In the genomic region with DNA sequence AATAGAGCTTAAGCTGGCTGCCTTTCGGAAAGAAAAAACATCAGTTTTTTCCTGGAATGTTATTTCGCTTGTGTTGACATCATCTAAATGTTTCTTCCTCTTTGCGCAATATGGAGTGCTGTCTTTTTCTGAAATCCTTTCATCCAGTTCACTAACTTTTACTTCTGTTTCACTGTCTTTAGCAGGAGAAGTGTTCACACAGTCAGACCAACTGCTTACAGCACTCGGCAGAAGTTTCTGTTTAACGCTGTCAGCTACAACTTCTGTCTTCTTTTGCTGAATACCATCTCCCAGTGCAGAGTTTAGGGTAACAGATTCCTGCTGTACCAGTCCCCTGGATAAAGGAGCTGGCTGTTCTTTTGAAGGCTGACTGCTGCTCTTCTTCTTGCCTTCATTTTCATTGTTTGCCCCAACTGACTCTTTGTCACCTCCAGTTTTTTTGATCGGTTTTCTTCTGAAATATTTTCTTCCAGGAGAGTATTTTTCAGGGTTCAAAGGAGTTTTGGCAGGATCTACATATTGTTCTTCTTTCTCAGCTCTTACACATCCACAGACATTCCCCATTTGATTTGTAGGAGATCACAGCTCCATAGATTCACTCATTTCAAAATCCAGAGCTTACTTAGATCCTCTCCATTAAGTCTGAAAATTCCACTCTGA, we compare ENCODE assay signal across 8 cellular contexts. TPM values are rescaled to one million over a fixed set of nuclear protein-coding genes. Genes with fewer than 3 reads are reported as not detected.
A peak's percentile ranks its signal among the peaks of the same experiment; 100 is the strongest.
DNase-seq lines count a peak whose midpoint lies in the region; TF ChIP-seq lines count a peak whose summit lies in the region.

No MANE protein-coding gene starts in this region.

- 0 out of 2 replicates have a peak overlapping the region, but pooled peaks have one; percentile 2 for H3K4me2 ChIP-seq in SK-N-SH

- H3K36me3 ChIP-seq in SK-N-SH (replicated peaks in 1 of 2; ENCODE audit: control insufficient read depth in 1 of 2, insufficient read depth in 2 of 2, low read length in 1 of 2) (peaks cover 0 to 44% of the 10 kb centered on the region in 2 experiments), rectal smooth muscle tissue (ENCODE audit: control insufficient read depth, insufficient read depth, low read length) (no peaks in the 10 kb centered on the region)

- no peaks in the 10 kb centered on the region for H3K9me2 ChIP-seq in SK-N-SH

- H3K4me3 ChIP-seq in SK-N-SH (ENCODE audit: low read depth in 2 of 2, low read length in 1 of 2) (no peak overlapping the region), fibroblast of villous mesenchyme (ENCODE audit: low read depth, low read length) (peak overlapping the region; percentile 60), rectal smooth muscle tissue (ENCODE audit: low read length) (peak overlapping the region; percentile 55)

- CTCF ChIA-PET in SK-N-SH (lab: Yijun Ruan, JAX) = interaction anchor here (0.6 to 6.6 kb wide), 7 partner anchors 12 to 159 kb away, joined by 3 to 39 read pairs (median 5); a partner anchor contains a TSS

- H3K27me3 ChIP-seq in SK-N-SH (ENCODE audit: insufficient read depth) (no peaks in the 10 kb centered on the region), rectal smooth muscle tissue (ENCODE audit: control insufficient read depth, insufficient read depth, low read length) (no peaks in the 10 kb centered on the region)

- H4K20me1 ChIP-seq in SK-N-SH (ENCODE audit: insufficient read depth) = no peaks in the 10 kb centered on the region

- peak; percentile 41 for DNase-seq in Caki2 (ENCODE audit: low read depth)
- no peak for DNase-seq in SK-N-SH
- DNase-seq in fibroblast of villous mesenchyme (ENCODE audit: low read depth) = peak; percentile 85
- no peak for DNase-seq in HuH-7 (ENCODE audit: low spot score)
- DNase-seq in NCI-H748 (lab: John Stamatoyannopoulos, UW; ENCODE audit: unreplicated experiment) = no peak
- no peak for DNase-seq in activated T-cell treated with anti-CD3 and anti-CD28 coated beads, Interleukin-2, amount 50 U/mL, for 1 hour
- DNase-seq in COLO668 (lab: John Stamatoyannopoulos, UW; ENCODE audit: unreplicated experiment) = no peak

- peaks cover 37% of the 10 kb centered on the region for H3F3A ChIP-seq in SK-N-SH (replicated peaks; ENCODE audit: insufficient read depth)

- no peak for TF ChIP-seq EP300 in SK-N-SH (IDR thresholded peaks at IDR 0.05; ENCODE audit: borderline replicate concordance in 1 of 2, low read depth in 1 of 2, low read length in 1 of 2)

- peak overlapping the region; percentile 46 to 64; a peak in 3 of 4 replicates for H3K27ac ChIP-seq in SK-N-SH (ENCODE audit: low read depth in 2 of 2, low read length in 1 of 2)
- peak overlapping the region; percentile 69 for H3K27ac ChIP-seq in rectal smooth muscle tissue (ENCODE audit: low read depth, low read length)

- no peaks in the 10 kb centered on the region for H3K9me3 ChIP-seq in SK-N-SH

- TF ChIP-seq CTCF in SK-N-SH (IDR thresholded peaks at IDR 0.05) (no peak), fibroblast of villous mesenchyme (IDR thresholded peaks at IDR 0.05; ENCODE audit: insufficient read depth, low read depth, low read length) (no peak)

- WGBS in SK-N-SH (ENCODE audit: low lambda C conversion rate) = 83% methylated on average over 6 of the region's 6 CpGs

- peaks cover 68% of the 10 kb centered on the region for H3K79me2 ChIP-seq in SK-N-SH (ENCODE audit: insufficient read depth)

- in situ Hi-C loops in Caki2 (cut with HindIII; ENCODE audit: low pct_unique_long_range_greater_than_20kb, low sequenced_read_pairs) = no loop called here

- H3K9ac ChIP-seq in SK-N-SH (no peak overlapping the region), rectal smooth muscle tissue (ENCODE audit: low read length) (no peak overlapping the region)

- H3K4me1 ChIP-seq in SK-N-SH (ENCODE audit: control insufficient read depth in 1 of 2, insufficient read depth in 2 of 2, low read depth in 1 of 2, low read length in 1 of 2) = peaks cover 0 to 60% of the 10 kb centered on the region in 2 experiments
- peaks cover 35% of the 10 kb centered on the region for H3K4me1 ChIP-seq in rectal smooth muscle tissue (ENCODE audit: control insufficient read depth, insufficient read depth, low read length)

- H2AFZ ChIP-seq in SK-N-SH (ENCODE audit: low read depth) = no peak overlapping the region

- POLR2A ChIA-PET in SK-N-SH (lab: Yijun Ruan, JAX) = no interaction called here

- TF ChIP-seq RAD21 in SK-N-SH (IDR thresholded peaks at IDR 0.05; ENCODE audit: low read length) = no peak

TF ChIP-seq in SK-N-SH, 30 proteins besides CTCF, POLR2A, EP300 and RAD21:
- TF ChIP-seq POLR2AphosphoS5 (IDR thresholded peaks at IDR 0.05; ENCODE audit: low read depth, low read length) (no peak), ELF1 (IDR thresholded peaks at IDR 0.05) (no peak), RFX5 (IDR thresholded peaks at IDR 0.05; ENCODE audit: low read length) (no peak), NFIC (IDR thresholded peaks at IDR 0.05; ENCODE audit: borderline replicate concordance) (no peak), CHD2 (IDR thresholded peaks at IDR 0.05; ENCODE audit: low read length, partially characterized antibody) (no peak), RCOR1 (IDR thresholded peaks at IDR 0.05; ENCODE audit: low read length) (no peak), MXI1 (IDR thresholded peaks at IDR 0.05; ENCODE audit: low read depth, low read length) (no peak)
- TF ChIP-seq, protein P1, sequence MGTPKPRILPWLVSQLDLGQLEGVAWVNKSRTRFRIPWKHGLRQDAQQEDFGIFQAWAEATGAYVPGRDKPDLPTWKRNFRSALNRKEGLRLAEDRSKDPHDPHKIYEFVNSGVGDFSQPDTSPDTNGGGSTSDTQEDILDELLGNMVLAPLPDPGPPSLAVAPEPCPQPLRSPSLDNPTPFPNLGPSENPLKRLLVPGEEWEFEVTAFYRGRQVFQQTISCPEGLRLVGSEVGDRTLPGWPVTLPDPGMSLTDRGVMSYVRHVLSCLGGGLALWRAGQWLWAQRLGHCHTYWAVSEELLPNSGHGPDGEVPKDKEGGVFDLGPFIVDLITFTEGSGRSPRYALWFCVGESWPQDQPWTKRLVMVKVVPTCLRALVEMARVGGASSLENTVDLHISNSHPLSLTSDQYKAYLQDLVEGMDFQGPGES (IDR thresholded peaks at IDR 0.05; ENCODE audit: low read depth, low read length) = no peak

RNA-seq across cellular contexts. Expression of a gene that starts 50.0 kb away (rescaled TPM):
- total RNA-seq in Caki2 (2014; rRNA removed; shearing (Covaris generic); ENCODE audit: low replicate concordance) = 62.2 and 71.2 TPM in 2 replicates
- polyA plus RNA-seq in SK-N-SH (2012; rRNA removed) = 64.3 and 64.5 TPM in 2 replicates
- 52.4 and 54.5 TPM in 2 replicates for polyA plus RNA-seq in SK-N-SH (2012; cell fraction: cytosol; rRNA removed)
- polyA plus RNA-seq in SK-N-SH (2012; cell fraction: nucleus; rRNA removed) = 282 and 332 TPM in 2 replicates
- 312 and 509 TPM in 2 replicates for total RNA-seq in fibroblast of villous mesenchyme

Comparison
In these comparisons a context has a peak if more than half of its experiments do, and no peak if none do; other contexts are left out.
1. DNase-seq: peak in Caki2 (single experiment) and fibroblast of villous mesenchyme (single experiment); none in SK-N-SH (single experiment), HuH-7 (single experiment), NCI-H748 (single experiment), activated T-cell treated with anti-CD3 and anti-CD28 coated beads, Interleukin-2, amount 50 U/mL, for 1 hour (single experiment) and COLO668 (single experiment).
2. H3K4me3 ChIP-seq: peak in fibroblast of villous mesenchyme (single experiment) and rectal smooth muscle tissue (single experiment); none in SK-N-SH (0 of 2).